Comparison of ENCODE assay signal across 23 cellular contexts in genomic region chr20:52420805-52421204, GRCh38.
DNase-seq lines count a peak whose midpoint lies in the region; ATAC-seq, FAIRE-seq and TF ChIP-seq lines count a peak whose summit lies in the region.
"Had no signal": no experiment of that assay in that cellular context is flagged by ENCODE, and none has a peak within 500 bp of the region (broad histone marks: within the 10 kb centered on the region; RNA-seq: fewer than 3 reads in every experiment).

No MANE protein-coding gene starts in this region.

- no peaks in the 10 kb centered on the region for H3K36me3 ChIP-seq in astrocyte (ENCODE audit: insufficient read depth, low read length)
- H3K36me3 ChIP-seq: BLaER1 treated with 17β-estradiol and CSF1 and Interleukin-3, amounts not matched to agents 10 nM and 100 nM; MG63 had no signal

- peaks cover 4% of the 10 kb centered on the region for H3K36me3 Mint-ChIP-seq in activated T-cell treated with anti-CD3 and anti-CD28 coated beads, Interleukin-2, amount 50 U/mL, for 4 hours (ENCODE audit: insufficient read depth)
- H3K36me3 Mint-ChIP-seq in activated T-cell treated with anti-CD3 and anti-CD28 coated beads, Interleukin-2, amount 50 U/mL, for 24 hours (ENCODE audit: low read depth) = no peaks in the 10 kb centered on the region
- no peaks in the 10 kb centered on the region for H3K36me3 Mint-ChIP-seq in astrocyte (ENCODE audit: low read depth, unreplicated experiment)
- H3K36me3 Mint-ChIP-seq in stimulated activated effector memory CD8-positive, alpha-beta T cell treated with anti-CD3 and anti-CD28 coated beads, Interleukin-12 subunit alpha, Interleukin-12 subunit beta, amount 100 ng/mL, for 72 hours = peaks cover 24% of the 10 kb centered on the region

- H3K4me1 ChIP-seq in astrocyte (ENCODE audit: insufficient read depth, low read length) = no peaks in the 10 kb centered on the region
- H3K4me1 ChIP-seq: BLaER1 treated with 17β-estradiol and CSF1 and Interleukin-3, amounts not matched to agents 10 nM and 100 nM had no signal

- peaks cover 12% of the 10 kb centered on the region for H3K4me1 Mint-ChIP-seq in activated T-cell treated with anti-CD3 and anti-CD28 coated beads, Interleukin-2, amount 50 U/mL, for 4 hours (ENCODE audit: low read depth)
- peaks cover 16% of the 10 kb centered on the region for H3K4me1 Mint-ChIP-seq in activated T-cell treated with anti-CD3 and anti-CD28 coated beads, Interleukin-2, amount 50 U/mL, for 24 hours (ENCODE audit: low read depth)
- no peaks in the 10 kb centered on the region for H3K4me1 Mint-ChIP-seq in astrocyte (ENCODE audit: low read depth, unreplicated experiment)
- peaks cover 19% of the 10 kb centered on the region for H3K4me1 Mint-ChIP-seq in stimulated activated effector memory CD8-positive, alpha-beta T cell treated with anti-CD3 and anti-CD28 coated beads, Interleukin-12 subunit alpha, Interleukin-12 subunit beta, amount 100 ng/mL, for 72 hours
- H3K4me1 Mint-ChIP-seq: GM23338, H9 had no signal

- H3K27ac Mint-ChIP-seq in activated T-cell treated with anti-CD3 and anti-CD28 coated beads, Interleukin-2, amount 50 U/mL, for 24 hours = no peak overlapping the region
- no peak overlapping the region for H3K27ac Mint-ChIP-seq in astrocyte (ENCODE audit: unreplicated experiment)
- H3K27ac Mint-ChIP-seq in stimulated activated effector memory CD8-positive, alpha-beta T cell treated with anti-CD3 and anti-CD28 coated beads, Interleukin-12 subunit alpha, Interleukin-12 subunit beta, amount 100 ng/mL, for 72 hours = no peak overlapping the region
- H3K27ac Mint-ChIP-seq: CD4-positive, alpha-beta T cell; GM23338; H9 had no signal

- no peak for FAIRE-seq in astrocyte (lab: Jason Lieb, UNC)
- FAIRE-seq: D721Med had no signal

- no peak overlapping the region for H3K4me3 ChIP-seq in astrocyte (ENCODE audit: insufficient read depth, low read depth, low read length)
- H3K4me3 ChIP-seq: BLaER1 treated with 17β-estradiol and CSF1 and Interleukin-3, amounts not matched to agents 10 nM and 100 nM; GM23338; MG63 had no signal

- no peaks in the 10 kb centered on the region for H3K27me3 Mint-ChIP-seq in activated T-cell treated with anti-CD3 and anti-CD28 coated beads, Interleukin-2, amount 50 U/mL, for 4 hours (ENCODE audit: low read depth)
- H3K27me3 Mint-ChIP-seq in activated T-cell treated with anti-CD3 and anti-CD28 coated beads, Interleukin-2, amount 50 U/mL, for 24 hours = no peaks in the 10 kb centered on the region
- H3K27me3 Mint-ChIP-seq in astrocyte (ENCODE audit: low read depth, unreplicated experiment) = no peaks in the 10 kb centered on the region
- H3K27me3 Mint-ChIP-seq: CD4-positive, alpha-beta T cell had no signal

- TF ChIP-seq CTCF in astrocyte (IDR thresholded peaks at IDR 0.05; ENCODE audit: insufficient read depth, low read depth, low read length) = no peak

- H3K4me3 Mint-ChIP-seq in activated T-cell treated with anti-CD3 and anti-CD28 coated beads, Interleukin-2, amount 50 U/mL, for 4 hours = no peak overlapping the region
- H3K4me3 Mint-ChIP-seq in activated T-cell treated with anti-CD3 and anti-CD28 coated beads, Interleukin-2, amount 50 U/mL, for 24 hours = no peak overlapping the region
- H3K4me3 Mint-ChIP-seq in astrocyte (ENCODE audit: unreplicated experiment) = no peak overlapping the region
- H3K4me3 Mint-ChIP-seq in stimulated activated effector memory CD8-positive, alpha-beta T cell treated with anti-CD3 and anti-CD28 coated beads, Interleukin-12 subunit alpha, Interleukin-12 subunit beta, amount 100 ng/mL, for 72 hours = no peak overlapping the region
- H3K4me3 Mint-ChIP-seq: CD4-positive, alpha-beta T cell; GM23338; H9 had no signal

- peaks cover 7% of the 10 kb centered on the region for H3K9me3 ChIP-seq in astrocyte (ENCODE audit: insufficient read depth, low read depth, low read length)

- peaks cover 20% of the 10 kb centered on the region for H3K9me3 Mint-ChIP-seq in activated T-cell treated with anti-CD3 and anti-CD28 coated beads, Interleukin-2, amount 50 U/mL, for 4 hours
- H3K9me3 Mint-ChIP-seq in activated T-cell treated with anti-CD3 and anti-CD28 coated beads, Interleukin-2, amount 50 U/mL, for 24 hours = peaks cover 11% of the 10 kb centered on the region
- peaks cover 3% of the 10 kb centered on the region for H3K9me3 Mint-ChIP-seq in astrocyte (ENCODE audit: unreplicated experiment)
- peaks cover 3% of the 10 kb centered on the region for H3K9me3 Mint-ChIP-seq in stimulated activated effector memory CD8-positive, alpha-beta T cell treated with anti-CD3 and anti-CD28 coated beads, Interleukin-12 subunit alpha, Interleukin-12 subunit beta, amount 100 ng/mL, for 72 hours

- peak; percentile 46 to 69 for ATAC-seq in activated T-cell treated with anti-CD3 and anti-CD28 coated beads, Interleukin-2, amount 50 U/mL, for 4 hours
- ATAC-seq in stimulated activated effector memory CD8-positive, alpha-beta T cell treated with anti-CD3 and anti-CD28 coated beads, Interleukin-12 subunit alpha, Interleukin-12 subunit beta, amount 100 ng/mL, for 72 hours = peak; percentile 77
- no peak for ATAC-seq in GM19463 (IDR thresholded peaks at IDR 0.05; ENCODE audit: unreplicated experiment)
- ATAC-seq: GM23338 had no signal

- no peak overlapping the region for H3K27ac ChIP-seq in astrocyte (ENCODE audit: low read depth, low read length)
- H3K27ac ChIP-seq: BLaER1 treated with 17β-estradiol and CSF1 and Interleukin-3, amounts not matched to agents 10 nM and 100 nM; RWPE1 had no signal

- H2AFZ ChIP-seq in astrocyte (ENCODE audit: low read depth, low read length) = no peak overlapping the region
- H2AFZ ChIP-seq: GM23338 had no signal

- DNase-seq in activated T-cell treated with anti-CD3 and anti-CD28 coated beads, Interleukin-2, amount 50 U/mL, for 4 hours = no peak
- DNase-seq in activated T-cell treated with anti-CD3 and anti-CD28 coated beads, Interleukin-2, amount 50 U/mL, for 24 hours = no peak
- DNase-seq in GM03348 (ENCODE audit: low spot score) (peak; percentile 25), astrocyte (ENCODE audit: low read depth) (peak; percentile 36), ecto neural progenitor cell (ENCODE audit: low spot score) (no peak), SIG-M5 (lab: John Stamatoyannopoulos, UW) (no peak)
- DNase-seq in stimulated activated effector memory CD8-positive, alpha-beta T cell treated with anti-CD3 and anti-CD28 coated beads, Interleukin-12 subunit alpha, Interleukin-12 subunit beta, amount 100 ng/mL, for 72 hours (ENCODE audit: low spot score in 2 of 2) = no peak
- DNase-seq: 8988T; ACHN; AML-193; CD4-positive, alpha-beta T cell; H9; KBM-7; MG63; NCI-H2029; NCI-H2227 treated with DMSO at 0.1 percent for 48 hours; NCI-H526 treated with DMSO at 0.1 percent for 48 hours; SHP77 had no signal

- H3K27me3 ChIP-seq in astrocyte (ENCODE audit: insufficient read depth, low read length) = no peaks in the 10 kb centered on the region
- H3K27me3 ChIP-seq: BLaER1 treated with 17β-estradiol and CSF1 and Interleukin-3, amounts not matched to agents 10 nM and 100 nM; MG63 had no signal

- H4K20me1 ChIP-seq in astrocyte (ENCODE audit: insufficient read depth, low read length) = peaks cover 5% of the 10 kb centered on the region
- H4K20me1 ChIP-seq: BLaER1 treated with 17β-estradiol and CSF1 and Interleukin-3, amounts not matched to agents 10 nM and 100 nM had no signal

- H3K9ac ChIP-seq in astrocyte (ENCODE audit: low read length) = no peak overlapping the region
- H3K9ac ChIP-seq: BLaER1 treated with 17β-estradiol and CSF1 and Interleukin-3, amounts not matched to agents 10 nM and 100 nM had no signal

- H3K4me2 ChIP-seq in astrocyte (ENCODE audit: low read length) = no peak overlapping the region
- H3K4me2 ChIP-seq: BLaER1 treated with 17β-estradiol and CSF1 and Interleukin-3, amounts not matched to agents 10 nM and 100 nM; GM23338 had no signal

- H3K79me2 ChIP-seq in astrocyte (ENCODE audit: insufficient read depth, low read length) = no peaks in the 10 kb centered on the region

Comparison
In these comparisons a context has a peak if more than half of its experiments do, and no peak if none do; other contexts are left out.
1. DNase-seq: peak in GM03348 (single experiment) and astrocyte (single experiment); none in activated T-cell treated with anti-CD3 and anti-CD28 coated beads, Interleukin-2, amount 50 U/mL, for 4 hours (single experiment), activated T-cell treated with anti-CD3 and anti-CD28 coated beads, Interleukin-2, amount 50 U/mL, for 24 hours (single experiment), stimulated activated effector memory CD8-positive, alpha-beta T cell treated with anti-CD3 and anti-CD28 coated beads, Interleukin-12 subunit alpha, Interleukin-12 subunit beta, amount 100 ng/mL, for 72 hours (0 of 2), ecto neural progenitor cell (single experiment) and SIG-M5 (single experiment).